16 cellular contexts compared by ENCODE assay signal in genomic region chr22:21707677-21708076, GRCh38. TPM values are rescaled to one million over a fixed set of nuclear protein-coding genes. Genes with fewer than 3 reads are reported as not detected.
DNase-seq lines count a peak whose midpoint lies in the region; ATAC-seq and TF ChIP-seq lines count a peak whose summit lies in the region.
"Had no signal": no experiment of that assay in that cellular context is flagged by ENCODE, and none has a peak within 500 bp of the region (broad histone marks: within the 10 kb centered on the region; RNA-seq: fewer than 3 reads in every experiment).

No MANE protein-coding gene starts in this region.

- no peak overlapping the region for H4K5ac ChIP-seq in mesendoderm (ENCODE audit: low read length)

- no peak overlapping the region for H3K4ac ChIP-seq in mesendoderm (ENCODE audit: low read depth, low read length)

- H3K18ac ChIP-seq in mesendoderm (ENCODE audit: low read length): no peak overlapping the region

- no peak overlapping the region for H3K4me2 ChIP-seq in mesendoderm (ENCODE audit: low read length)

- H3K36me3 ChIP-seq in mesendoderm (ENCODE audit: control insufficient read depth, insufficient read depth, low read length): no peaks in the 10 kb centered on the region
- H3K36me3 ChIP-seq: BE2C, suprapubic skin had no signal

- no peak overlapping the region for H2BK120ac ChIP-seq in mesendoderm (ENCODE audit: low read depth, low read length)

- no CpG with 5 or more reads among the region's 3 CpGs for WGBS in mesendoderm (ENCODE audit: extremely low coverage, insufficient coverage, low lambda C conversion rate)

- TF ChIP-seq CTCF in GM13976 (IDR thresholded peaks at IDR 0.05; ENCODE audit: borderline replicate concordance, control extremely low read depth, extremely low read depth, insufficient read depth, missing control alignments): no peak

- H3K79me2 ChIP-seq in mesendoderm (ENCODE audit: control insufficient read depth, insufficient read depth, low read length): no peaks in the 10 kb centered on the region

- no peak for ATAC-seq in HG03354 (IDR thresholded peaks at IDR 0.05; ENCODE audit: poor library complexity, severe bottlenecking, unreplicated experiment)
- ATAC-seq: HCT116, Panc1 had no signal

- H3K9ac ChIP-seq in mesendoderm (ENCODE audit: low read length): no peak overlapping the region

- H3K23ac ChIP-seq in mesendoderm (ENCODE audit: low read length): no peak overlapping the region

- no peak overlapping the region for H2AK5ac ChIP-seq in mesendoderm (ENCODE audit: low read length)

- no peak overlapping the region for H4K8ac ChIP-seq in mesendoderm (ENCODE audit: low read depth, low read length)

- H3K56ac ChIP-seq in mesendoderm (ENCODE audit: low read length): no peak overlapping the region

- no peaks in the 10 kb centered on the region for H3K4me1 ChIP-seq in mesendoderm (ENCODE audit: control insufficient read depth, low read depth, low read length)
- H3K4me1 ChIP-seq: suprapubic skin had no signal

- no peak overlapping the region for H3K4me3 ChIP-seq in mesendoderm (ENCODE audit: low read length)
- H3K4me3 ChIP-seq: suprapubic skin had no signal

- H2BK5ac ChIP-seq in mesendoderm (ENCODE audit: low read length): no peak overlapping the region

- no peaks in the 10 kb centered on the region for H3K27me3 ChIP-seq in mesendoderm (ENCODE audit: insufficient read depth, low read length, poor library complexity)
- H3K27me3 ChIP-seq: BE2C, suprapubic skin had no signal

- H2BK15ac ChIP-seq in mesendoderm (replicated peaks; ENCODE audit: low read depth): no peak overlapping the region

- in situ Hi-C loops in GM13976 (cut with MboI; ENCODE audit: low sequenced_read_pairs, unreplicated experiment): loop anchor here (10.0 kb wide), 1 partner anchor 237 kb away; no protein-coding TSS in a partner anchor

- DNase-seq in D341Med (ENCODE audit: low spot score) (peak; percentile 73), NCI-H1105 treated with DMSO at 0.1 percent for 48 hours (lab: John Stamatoyannopoulos, UW) (peak; percentile 73), OCI-M1 (lab: John Stamatoyannopoulos, UW) (peak; percentile 44), mesendoderm (peak; percentile 70), GM13976 (ENCODE audit: low spot score) (no peak), anterior cingulate cortex (lab: John Stamatoyannopoulos, UW) (no peak)
- no peak for DNase-seq in activated CD4-positive, CD25-positive, alpha-beta regulatory T cell treated with anti-CD3 and anti-CD28 coated beads, Interleukin-2, amount 50 U/mL, for 72 hours
- DNase-seq: activated CD4-positive, CD25-positive, alpha-beta regulatory T cell; activated CD8-positive, alpha-beta memory T cell treated with anti-CD3 and anti-CD28 coated beads, Interleukin-2, amount 50 U/mL, for 4 hours; BE2C; KBM-7; NCI-H2029 treated with DMSO at 0.1 percent for 48 hours had no signal

- no peak overlapping the region for H3K27ac ChIP-seq in mesendoderm (ENCODE audit: low read depth, low read length)
- H3K27ac ChIP-seq: suprapubic skin had no signal

- no peaks in the 10 kb centered on the region for H3K79me1 ChIP-seq in mesendoderm (ENCODE audit: low read length)

RNA-seq across cellular contexts. Expression of gene YPEL1, which starts 27.9 kb away (rescaled TPM):
- polyA plus RNA-seq in mesendoderm (2013, experiment 1 of 2): 1.6 TPM
- 1.4 TPM for polyA plus RNA-seq in mesendoderm (2013, experiment 2 of 2)

RNA-seq across cellular contexts. Expression of gene PPIL2, which starts 41.9 kb away (rescaled TPM):
- 30.1 TPM for polyA plus RNA-seq in mesendoderm (2013, experiment 1 of 2)
- 29.8 TPM for polyA plus RNA-seq in mesendoderm (2013, experiment 2 of 2)

Comparison
In these comparisons a context has a peak if more than half of its experiments do, and no peak if none do; other contexts are left out.
1. DNase-seq: peak in D341Med (single experiment), NCI-H1105 treated with DMSO at 0.1 percent for 48 hours (single experiment), OCI-M1 (single experiment) and mesendoderm (single experiment); none in GM13976 (single experiment), anterior cingulate cortex (0 of 58) and activated CD4-positive, CD25-positive, alpha-beta regulatory T cell treated with anti-CD3 and anti-CD28 coated beads, Interleukin-2, amount 50 U/mL, for 72 hours (single experiment).